In the genomic region with DNA sequence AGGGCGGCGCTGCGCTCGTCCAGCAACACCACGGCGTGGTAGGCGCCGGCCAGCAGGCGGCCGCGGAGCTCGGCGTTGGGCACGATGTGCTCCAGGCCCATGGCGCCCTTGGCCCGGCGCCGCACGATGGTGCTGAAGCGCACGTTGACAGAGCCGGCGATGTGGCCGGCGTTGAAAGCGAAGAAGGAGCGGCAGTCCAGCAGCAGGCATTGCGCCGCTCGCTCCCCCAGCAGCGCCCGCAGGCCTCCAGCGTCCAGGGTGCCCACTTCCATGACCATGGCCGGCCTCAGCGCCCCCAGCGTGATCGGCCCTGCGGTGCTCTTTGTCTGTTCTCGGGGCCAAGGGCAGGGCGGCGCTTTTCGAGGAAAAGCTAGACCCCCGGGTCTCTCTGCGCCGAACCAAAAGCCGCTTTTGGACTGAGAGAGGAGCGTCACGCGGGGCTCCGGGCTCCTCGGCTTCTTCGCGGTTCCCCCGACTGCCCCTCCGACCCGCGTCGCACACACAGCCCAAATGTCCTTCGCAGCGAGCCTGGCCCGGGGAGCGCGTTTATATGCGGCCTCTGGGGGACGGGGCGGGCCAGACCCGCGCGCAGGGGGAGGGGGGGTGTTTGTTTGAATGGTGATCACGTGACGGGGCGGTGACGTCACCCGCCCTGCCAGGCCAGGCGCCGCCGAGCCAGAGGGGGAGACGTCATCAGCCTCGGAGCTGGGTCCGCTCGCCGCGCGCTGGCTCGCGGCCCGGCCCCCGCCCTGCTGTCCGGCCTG, we compare ENCODE assay signal across 8 cellular contexts. TPM values are rescaled to one million over a fixed set of nuclear protein-coding genes. Genes with fewer than 3 reads are reported as not detected.
DNase-seq lines count a peak whose midpoint lies in the region; ATAC-seq and TF ChIP-seq lines count a peak whose summit lies in the region.

DUSP1 (minus strand) TSS at position 521 of the 764 bp plus-strand sequence; CDS start at position 278, 243 bp downstream.

- DNase-seq in NCI-H1930 (lab: John Stamatoyannopoulos, UW) (peak; percentile 77 to 85), T1000 (lab: John Stamatoyannopoulos, UW) (peak; percentile 97), astrocyte of the hippocampus (ENCODE audit: low read depth, low spot score) (peak; percentile 100), hepatic stellate cell (ENCODE audit: low spot score) (peak; percentile 97), retina (peak; percentile 96), aorta (peak; percentile 100)

- H3K36me3 ChIP-seq in aorta (ENCODE audit: control insufficient read depth in 1 of 2, insufficient read depth in 2 of 2, low read length in 1 of 2) = peaks cover 6 to 15% of the 10 kb centered on the region in 2 donors

- H3K9me3 ChIP-seq in aorta (ENCODE audit: control insufficient read depth, low read length) = no peaks in the 10 kb centered on the region

- peak within 1 kb of the TSS; percentile 78 to 100 for H3K4me3 ChIP-seq in aorta (ENCODE audit: low read length in 2 of 2)

- peak; percentile 96 for TF ChIP-seq POLR2A in GM18505 (IDR thresholded peaks at IDR 0.05; ENCODE audit: borderline replicate concordance, extremely low read depth, insufficient read depth, insufficient read length)

- 0% methylated on average over 73 to 89 of the region's 89 CpGs for WGBS in aorta, 2 donors

- H3K4me1 ChIP-seq in aorta (ENCODE audit: control insufficient read depth in 1 of 2, insufficient read depth in 2 of 2, low read length in 2 of 2) = no peaks in the 10 kb centered on the region

- H3K27me3 ChIP-seq in aorta (ENCODE audit: control insufficient read depth in 1 of 2, insufficient read depth in 2 of 2, low read length in 1 of 2) = no peaks in the 10 kb centered on the region

- H3K27ac ChIP-seq in aorta (ENCODE audit: low read depth in 1 of 2, low read length in 2 of 2) = peak within 1 kb of the TSS; percentile 83 to 100

- intact Hi-C loops in aorta (cut with DNase I) = loop anchor here (1.0 to 5.0 kb wide), 5 partner anchors 101 to 187 kb away; no protein-coding TSS in a partner anchor

- peak; percentile 44 for ATAC-seq in GM18505 (IDR thresholded peaks at IDR 0.05; ENCODE audit: unreplicated experiment)
- peak; percentile 57 for ATAC-seq in HG02943 (IDR thresholded peaks at IDR 0.05; ENCODE audit: low read depth, unreplicated experiment)
- ATAC-seq in aorta (ENCODE audit: low FRiP score) = peak; percentile 82

RNA-seq across cellular contexts. Expression of gene DUSP1, which starts in this region (rescaled TPM):
- 1,000 to 10,000 TPM in 1 of 2 donors, 100 to 1,000 TPM in 1; 293 to 1,994 TPM for total RNA-seq in aorta
- 100 to 1,000 TPM; 178 to 515 TPM for polyA plus RNA-seq in aorta

Comparison
In these comparisons a context has a peak if more than half of its experiments do, and no peak if none do; other contexts are left out.
1. Peak in every context shown above with its lines: DNase-seq, ATAC-seq, H3K4me3 ChIP-seq and H3K27ac ChIP-seq.